In the genomic region with DNA sequence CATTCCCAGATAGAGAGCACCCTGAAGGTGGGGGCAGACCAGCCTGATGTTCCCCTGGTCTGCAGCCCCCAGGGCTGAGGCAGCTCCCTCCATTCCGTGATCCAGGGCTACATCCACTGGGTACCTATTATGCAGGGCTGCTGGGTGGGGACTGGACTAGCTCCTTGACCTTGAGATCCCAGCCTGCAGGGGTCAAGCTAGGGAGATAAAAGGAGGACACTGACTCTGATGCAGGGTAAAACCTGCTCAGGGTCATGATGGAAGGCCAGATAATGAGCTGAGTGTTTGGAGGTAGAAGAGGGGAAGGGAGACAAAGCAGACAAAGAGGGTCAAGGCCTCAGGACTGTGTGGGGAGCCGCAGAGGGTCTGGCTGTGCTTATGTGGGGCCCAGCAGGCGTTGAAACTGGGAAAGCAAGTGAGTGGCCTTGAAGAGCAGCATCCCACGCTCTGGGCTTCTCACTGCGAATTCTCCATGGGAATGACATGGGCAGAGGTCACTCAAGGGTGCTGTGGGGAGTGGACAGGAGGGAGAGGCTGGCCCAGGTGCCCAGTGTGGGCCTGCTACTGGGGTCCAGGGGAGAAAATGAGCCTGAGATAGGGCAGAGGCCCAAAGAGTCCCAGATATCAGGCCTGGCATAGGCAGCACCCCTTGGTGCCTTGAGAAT, we compare ENCODE assay signal across 2 cellular contexts.
TF ChIP-seq lines count a peak whose summit lies in the region.

No MANE protein-coding gene starts in this region.

TF ChIP-seq in HEK293, 187 proteins besides CTCF, POLR2A, EP300 and RAD21:
- TF ChIP-seq, protein P1, sequence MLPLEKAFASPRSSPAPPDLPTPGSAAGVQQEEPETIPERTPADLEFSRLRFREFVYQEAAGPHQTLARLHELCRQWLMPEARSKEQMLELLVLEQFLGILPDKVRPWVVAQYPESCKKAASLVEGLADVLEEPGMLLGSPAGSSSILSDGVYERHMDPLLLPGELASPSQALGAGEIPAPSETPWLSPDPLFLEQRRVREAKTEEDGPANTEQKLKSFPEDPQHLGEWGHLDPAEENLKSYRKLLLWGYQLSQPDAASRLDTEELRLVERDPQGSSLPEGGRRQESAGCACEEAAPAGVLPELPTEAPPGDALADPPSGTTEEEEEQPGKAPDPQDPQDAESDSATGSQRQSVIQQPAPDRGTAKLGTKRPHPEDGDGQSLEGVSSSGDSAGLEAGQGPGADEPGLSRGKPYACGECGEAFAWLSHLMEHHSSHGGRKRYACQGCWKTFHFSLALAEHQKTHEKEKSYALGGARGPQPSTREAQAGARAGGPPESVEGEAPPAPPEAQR (tag by site-specific recombination; IDR thresholded peaks at IDR 0.05), result no peak
TF ChIP-seq in HEK293: peak in this region for 0.

TF ChIP-seq in H1, 55 proteins besides CTCF, POLR2A, EP300 and RAD21:
- 0 out of 2 replicates have a peak, but pooled peaks have one; percentile 8 for TF ChIP-seq SUZ12 (IDR thresholded peaks at IDR 0.05; ENCODE audit: low read length)
- TF ChIP-seq, protein P2, sequence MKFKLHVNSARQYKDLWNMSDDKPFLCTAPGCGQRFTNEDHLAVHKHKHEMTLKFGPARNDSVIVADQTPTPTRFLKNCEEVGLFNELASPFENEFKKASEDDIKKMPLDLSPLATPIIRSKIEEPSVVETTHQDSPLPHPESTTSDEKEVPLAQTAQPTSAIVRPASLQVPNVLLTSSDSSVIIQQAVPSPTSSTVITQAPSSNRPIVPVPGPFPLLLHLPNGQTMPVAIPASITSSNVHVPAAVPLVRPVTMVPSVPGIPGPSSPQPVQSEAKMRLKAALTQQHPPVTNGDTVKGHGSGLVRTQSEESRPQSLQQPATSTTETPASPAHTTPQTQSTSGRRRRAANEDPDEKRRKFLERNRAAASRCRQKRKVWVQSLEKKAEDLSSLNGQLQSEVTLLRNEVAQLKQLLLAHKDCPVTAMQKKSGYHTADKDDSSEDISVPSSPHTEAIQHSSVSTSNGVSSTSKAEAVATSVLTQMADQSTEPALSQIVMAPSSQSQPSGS (IDR thresholded peaks at IDR 0.05; ENCODE audit: low read length), result no peak
